Comparison of ENCODE assay signal across 9 cellular contexts in genomic region chr12:75481013-75481705, GRCh38. TPM values are rescaled to one million over a fixed set of nuclear protein-coding genes. Genes with fewer than 3 reads are reported as not detected.
DNase-seq lines count a peak whose midpoint lies in the region; ATAC-seq and TF ChIP-seq lines count a peak whose summit lies in the region.
"Had no signal": no experiment of that assay in that cellular context is flagged by ENCODE, and none has a peak within 500 bp of the region (broad histone marks: within the 10 kb centered on the region; RNA-seq: fewer than 3 reads in every experiment).

No MANE protein-coding gene starts in this region.

- no peak for TF ChIP-seq POLR2A in esophagus squamous epithelium (IDR thresholded peaks at IDR 0.05)

- POLR2A ChIA-PET in RWPE1 (lab: Yijun Ruan, JAX; ENCODE audit: low non-redundant PET), result no interaction called here

- peak overlapping the region; percentile 75 for H3K27ac ChIP-seq in RWPE1
- peak overlapping the region; percentile 41 to 80 (median 72) for H3K27ac ChIP-seq in esophagus squamous epithelium
- H3K27ac ChIP-seq: 22Rv1 had no signal

- peak overlapping the region; percentile 24 to 69 (median 44) for H3K4me3 ChIP-seq in esophagus squamous epithelium
- peak overlapping the region; percentile 23 for H3K4me3 ChIP-seq in retinal pigment epithelial cell (ENCODE audit: low read length)

- whole genome bisulfite sequencing in esophagus squamous epithelium, 2 donors, result 20 to 30% methylated on average over 5 of the region's 5 CpGs

- ATAC-seq in HG02973 (IDR thresholded peaks at IDR 0.05; ENCODE audit: unreplicated experiment), result peak; percentile 15

- H3K4me1 ChIP-seq in esophagus squamous epithelium, result peaks cover 0 to 34% (median 0%) of the 10 kb centered on the region in 3 donors

- H3K27me3 ChIP-seq in esophagus squamous epithelium, result no peaks in the 10 kb centered on the region

- CTCF ChIA-PET in RWPE1 (lab: Yijun Ruan, JAX), result interaction anchor here (0.6 to 1.1 kb wide), 3 partner anchors 20 to 234 kb away, joined by 3 to 4 read pairs (median 4); no protein-coding TSS in a partner anchor

- no peak for TF ChIP-seq CTCF in RWPE1 (conservative IDR thresholded peaks at IDR 0.05; ENCODE audit: low read depth)
- TF ChIP-seq CTCF in esophagus squamous epithelium (IDR thresholded peaks at IDR 0.05), result no peak
- no peak for TF ChIP-seq CTCF in retinal pigment epithelial cell (conservative IDR thresholded peaks at IDR 0.05; ENCODE audit: low read depth, low read length)

- H3K36me3 ChIP-seq in esophagus squamous epithelium, result no peaks in the 10 kb centered on the region

- intact Hi-C loops in esophagus squamous epithelium (cut with DNase I), result no loop called here

- H3K9me3 ChIP-seq in esophagus squamous epithelium, result no peaks in the 10 kb centered on the region

- peak; percentile 30 for DNase-seq in DMS53 (lab: John Stamatoyannopoulos, UW)
- no peak for DNase-seq in DMS53 treated with DMSO at 0.1 percent for 48 hours (lab: John Stamatoyannopoulos, UW; ENCODE audit: unreplicated experiment)
- DNase-seq in RWPE1 (ENCODE audit: low spot score), result no peak
- no peak for DNase-seq in esophagus squamous epithelium (lab: John Stamatoyannopoulos, UW)
- DNase-seq in retinal pigment epithelial cell (ENCODE audit: low read depth), result no peak
- no peak for DNase-seq in SK-N-DZ (ENCODE audit: low spot score)
- DNase-seq in stimulated activated CD4-positive, alpha-beta T cell treated with anti-CD3 and anti-CD28 coated beads, Interleukin-2, amount 100 ng/mL, for 48 hours, result no peak

RNA-seq across cellular contexts. Expression of gene GLIPR1, which starts 0.6 kb away (rescaled TPM):
- 1 to 10 TPM; 3.0 to 8.0 (median 5.0) TPM for total RNA-seq in esophagus squamous epithelium
- polyA plus RNA-seq in SK-N-DZ (2014; cell fraction: cytosol; rRNA removed), result 0.10 and 0.13 TPM in 2 replicates
- not detected in 2 replicates for polyA plus RNA-seq in SK-N-DZ (2014; cell fraction: nucleus; rRNA removed)

RNA-seq across cellular contexts. Expression of gene KRR1, which starts 30.2 kb away (rescaled TPM):
- 10 to 100 TPM; 24.7 to 42.3 (median 41.2) TPM for total RNA-seq in esophagus squamous epithelium
- 21.3 and 29.5 TPM in 2 replicates for polyA plus RNA-seq in SK-N-DZ (2014; cell fraction: cytosol; rRNA removed)
- polyA plus RNA-seq in SK-N-DZ (2014; cell fraction: nucleus; rRNA removed), result 40.5 and 53.1 TPM in 2 replicates
